In genomic region chr4:138249132-138249531, GRCh38 we compare ENCODE assay signal across 23 cellular contexts.
"Had no signal": no experiment of that assay in that cellular context is flagged by ENCODE, and none has a peak within 500 bp of the region (broad histone marks: within the 10 kb centered on the region; RNA-seq: fewer than 3 reads in every experiment).

No MANE protein-coding gene starts in this region.

- H3K4me2 ChIP-seq: PC-9 had no signal

- H3K36me3 ChIP-seq: brain microvascular endothelial cell, cardiac muscle cell, MG63 had no signal

- H3K9me3 ChIP-seq: MG63 had no signal

- H3K9me3 Mint-ChIP-seq: activated CD8-positive, alpha-beta T cell treated with anti-CD3 and anti-CD28 coated beads for 36 hours; activated naive CD4-positive, alpha-beta T cell treated with anti-CD3 and anti-CD28 coated beads, Interleukin-2, amount 10 ng/mL, durations not matched to agents 7 days and 5 days; activated naive CD8-positive, alpha-beta T cell treated with anti-CD3 and anti-CD28 coated beads for 36 hours; activated T-cell treated with anti-CD3 and anti-CD28 coated beads, Interleukin-2, amount 50 U/mL, for 72 hours; activated T-helper 2 cell treated with anti-CD3 and anti-CD28 coated beads, Interferon-gamma antibody, Interleukin-2, Interleukin-4, amounts not matched to agents 10 μg/mL and 5 μg/mL and 100 μg/mL, durations not matched to agents 14 hours and 24 hours and 36 hours had no signal

- H3K4me3 Mint-ChIP-seq: activated CD8-positive, alpha-beta T cell treated with anti-CD3 and anti-CD28 coated beads for 36 hours; activated naive CD4-positive, alpha-beta T cell treated with anti-CD3 and anti-CD28 coated beads, Interleukin-2, amount 10 ng/mL, durations not matched to agents 7 days and 5 days; activated naive CD8-positive, alpha-beta T cell treated with anti-CD3 and anti-CD28 coated beads for 36 hours; activated T-cell treated with anti-CD3 and anti-CD28 coated beads, Interleukin-2, amount 50 U/mL, for 72 hours had no signal

- H3K27me3 ChIP-seq: brain microvascular endothelial cell, cardiac muscle cell, MG63 had no signal

- H2AFZ ChIP-seq: PC-9 had no signal

- DNase-seq: activated CD4-positive, alpha-beta T cell treated with anti-CD3 and anti-CD28 coated beads for 4 hours; activated CD8-positive, alpha-beta memory T cell treated with anti-CD3 and anti-CD28 coated beads, Interleukin-2, amount 50 U/mL, for 4 hours; activated CD8-positive, alpha-beta T cell treated with anti-CD3 and anti-CD28 coated beads for 36 hours; activated gamma-delta T cell treated with Interleukin-2 at 50 U/mL for 16 hours; activated naive CD4-positive, alpha-beta T cell treated with anti-CD3 and anti-CD28 coated beads, Interleukin-2, amount 10 ng/mL, durations not matched to agents 7 days and 5 days; activated naive CD8-positive, alpha-beta T cell treated with anti-CD3 and anti-CD28 coated beads for 36 hours; activated T-cell treated with anti-CD3 and anti-CD28 coated beads, Interleukin-2, amount 50 U/mL, for 72 hours; brain microvascular endothelial cell; MG63; NCI-H1105 treated with DMSO at 0.1 percent for 48 hours; NCI-H1436 treated with DMSO at 0.1 percent for 48 hours; NCI-H187; NCI-H2081; NCI-H2171 treated with DMSO at 0.1 percent for 48 hours; NCI-H345; NCI-H510A; NCI-H526 treated with DMSO at 0.1 percent for 48 hours; PC-9; SHP77 treated with DMSO at 0.1 percent for 48 hours; T-helper 1 cell had no signal

- ATAC-seq: activated CD8-positive, alpha-beta T cell treated with anti-CD3 and anti-CD28 coated beads for 36 hours; activated T-cell treated with anti-CD3 and anti-CD28 coated beads, Interleukin-2, amount 50 U/mL, for 72 hours had no signal

- H3K4me1 Mint-ChIP-seq: activated naive CD4-positive, alpha-beta T cell treated with anti-CD3 and anti-CD28 coated beads, Interleukin-2, amount 10 ng/mL, durations not matched to agents 7 days and 5 days; activated naive CD8-positive, alpha-beta T cell treated with anti-CD3 and anti-CD28 coated beads for 36 hours had no signal

- H3K27ac Mint-ChIP-seq: activated CD8-positive, alpha-beta T cell treated with anti-CD3 and anti-CD28 coated beads for 36 hours; activated naive CD4-positive, alpha-beta T cell treated with anti-CD3 and anti-CD28 coated beads, Interleukin-2, amount 10 ng/mL, durations not matched to agents 7 days and 5 days; activated naive CD8-positive, alpha-beta T cell treated with anti-CD3 and anti-CD28 coated beads for 36 hours; activated T-cell treated with anti-CD3 and anti-CD28 coated beads, Interleukin-2, amount 50 U/mL, for 72 hours; activated T-helper 2 cell treated with anti-CD3 and anti-CD28 coated beads, Interferon-gamma antibody, Interleukin-2, Interleukin-4, amounts not matched to agents 10 μg/mL and 5 μg/mL and 100 μg/mL, durations not matched to agents 14 hours and 24 hours and 36 hours had no signal

- H3K27ac ChIP-seq: brain microvascular endothelial cell, cardiac muscle cell, PC-9, VCaP had no signal

- H3K27me3 Mint-ChIP-seq: activated CD8-positive, alpha-beta T cell treated with anti-CD3 and anti-CD28 coated beads for 36 hours; activated naive CD4-positive, alpha-beta T cell treated with anti-CD3 and anti-CD28 coated beads, Interleukin-2, amount 10 ng/mL, durations not matched to agents 7 days and 5 days had no signal

- H3K4me3 ChIP-seq: cardiac muscle cell, MG63, PC-9 had no signal

- H3K36me3 Mint-ChIP-seq: activated naive CD4-positive, alpha-beta T cell treated with anti-CD3 and anti-CD28 coated beads, Interleukin-2, amount 10 ng/mL, durations not matched to agents 7 days and 5 days; activated naive CD8-positive, alpha-beta T cell treated with anti-CD3 and anti-CD28 coated beads for 36 hours had no signal
